1 cellular context compared by ENCODE assay signal in the genomic region with DNA sequence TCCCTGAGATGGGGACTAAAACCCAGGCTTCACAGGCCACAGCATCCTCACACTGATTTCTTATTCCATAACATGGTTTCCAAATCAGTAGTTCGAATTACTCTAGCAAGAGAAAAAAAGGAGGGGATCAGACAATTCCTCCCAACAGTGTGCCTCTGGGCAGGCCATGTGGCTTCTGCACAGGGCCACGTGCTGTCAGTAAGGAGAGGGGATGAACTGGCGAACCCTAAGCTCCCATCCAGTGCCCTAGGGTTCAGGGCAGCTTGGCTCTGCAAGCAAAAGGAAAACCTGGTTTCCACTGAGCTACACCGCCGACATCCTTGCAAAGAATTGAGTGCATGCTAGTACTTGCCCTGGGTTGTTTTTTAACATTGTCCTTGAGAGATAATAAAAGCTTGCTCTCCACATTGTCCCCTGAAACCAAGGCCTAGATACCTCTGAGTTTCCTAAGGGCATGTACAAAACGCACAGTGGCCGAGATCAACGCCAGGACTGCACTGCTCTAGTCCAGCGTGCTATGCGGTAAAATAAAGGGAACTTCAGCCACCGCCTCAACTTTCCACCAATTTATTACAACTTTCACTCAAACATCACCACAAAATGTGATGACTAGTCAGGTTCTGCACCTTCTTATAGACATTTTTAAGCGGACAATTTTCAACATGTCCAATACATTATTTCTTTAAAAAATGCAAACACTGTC.
A peak's percentile ranks its signal among the peaks of the same experiment; 100 is the strongest.
TF ChIP-seq lines count a peak whose summit lies in the region.

No MANE protein-coding gene starts in this region.

TF ChIP-seq in H1, 55 proteins besides CTCF, POLR2A, EP300 and RAD21:
- TF ChIP-seq SUZ12 (IDR thresholded peaks at IDR 0.05; ENCODE audit: low read length) = no peak
- TF ChIP-seq, protein P1, sequence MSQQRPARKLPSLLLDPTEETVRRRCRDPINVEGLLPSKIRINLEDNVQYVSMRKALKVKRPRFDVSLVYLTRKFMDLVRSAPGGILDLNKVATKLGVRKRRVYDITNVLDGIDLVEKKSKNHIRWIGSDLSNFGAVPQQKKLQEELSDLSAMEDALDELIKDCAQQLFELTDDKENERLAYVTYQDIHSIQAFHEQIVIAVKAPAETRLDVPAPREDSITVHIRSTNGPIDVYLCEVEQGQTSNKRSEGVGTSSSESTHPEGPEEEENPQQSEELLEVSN (IDR thresholded peaks at IDR 0.05) = 0 out of 2 replicates have a peak, but pooled peaks have one; percentile 17
